23 cellular contexts compared by ENCODE assay signal in the genomic region with DNA sequence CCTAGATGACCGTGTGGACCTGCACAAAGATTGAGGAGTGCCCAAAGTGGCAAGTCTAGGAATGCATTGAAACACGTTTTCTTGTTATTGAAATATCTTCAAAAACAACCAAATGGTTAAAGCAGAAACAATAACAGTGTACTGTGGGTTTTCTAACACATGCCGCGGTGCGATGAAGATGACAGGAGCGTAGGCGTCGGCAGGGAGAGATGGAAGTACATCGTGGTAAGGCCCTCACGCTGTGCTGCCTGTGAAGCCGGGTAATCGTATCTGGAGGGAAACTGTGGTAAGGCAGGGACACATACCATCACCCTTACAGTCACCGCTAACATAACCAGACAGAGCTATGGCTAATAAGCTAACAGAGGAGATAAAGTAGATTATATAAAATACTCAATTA.
"Had no signal": no experiment of that assay in that cellular context is flagged by ENCODE, and none has a peak within 500 bp of the region (broad histone marks: within the 10 kb centered on the region; RNA-seq: fewer than 3 reads in every experiment).

No MANE protein-coding gene starts in this region.

- H3K9me3 Mint-ChIP-seq: immature natural killer cell, nephron had no signal

- H3K4me1 ChIP-seq: colonic mucosa, left lung, lower lobe of right lung, parathyroid adenoma, psoas muscle, right lobe of liver, upper lobe of left lung, vagina had no signal

- H3K4me3 Mint-ChIP-seq: immature natural killer cell, nephron had no signal

- ATAC-seq: gastroesophageal sphincter, left lung, lower lobe of right lung, psoas muscle, right lobe of liver had no signal

- DNase-seq: colonic mucosa; dermis blood vessel endothelial cell; esophagus squamous epithelium; foreskin fibroblast; glutamatergic neuron; immature natural killer cell; left lung; lower lobe of right lung; mesenchymal stem cell; naive B cell; occipital lobe; psoas muscle; retina; right lobe of liver; stimulated activated CD4-positive, alpha-beta T cell treated with anti-CD3 and anti-CD28 coated beads, Interleukin-2, amount 100 ng/mL, for 24 hours; stimulated activated CD4-positive, alpha-beta T cell treated with anti-CD3 and anti-CD28 coated beads, Interleukin-4, amount 100 ng/mL, for 4 hours; stimulated activated naive CD4-positive, alpha-beta T cell; thyroid gland; upper lobe of left lung had no signal

- H3K27ac ChIP-seq: colonic mucosa, esophagus squamous epithelium, gastroesophageal sphincter, left lung, lower lobe of right lung, parathyroid adenoma, psoas muscle, right lobe of liver, thyroid gland, upper lobe of left lung, vagina had no signal

- H3K27ac Mint-ChIP-seq: nephron had no signal

- H3K36me3 ChIP-seq: colonic mucosa, esophagus squamous epithelium, lower lobe of right lung, right lobe of liver, thyroid gland, vagina had no signal

- H3K9me3 ChIP-seq: colonic mucosa, esophagus squamous epithelium, gastroesophageal sphincter, left lung, lower lobe of right lung, psoas muscle, right lobe of liver, thyroid gland, upper lobe of left lung, vagina had no signal

- H3K27me3 ChIP-seq: colonic mucosa, esophagus squamous epithelium, gastroesophageal sphincter, left lung, right lobe of liver, thyroid gland, upper lobe of left lung, vagina had no signal

- H3K4me3 ChIP-seq: colonic mucosa, esophagus squamous epithelium, gastroesophageal sphincter, left lung, lower lobe of right lung, psoas muscle, right lobe of liver, thyroid gland, upper lobe of left lung, vagina had no signal

- H3K27me3 Mint-ChIP-seq: naive B cell had no signal

- H3K4me1 Mint-ChIP-seq: nephron had no signal
